1 cellular context compared by ENCODE assay signal in the genomic region with DNA sequence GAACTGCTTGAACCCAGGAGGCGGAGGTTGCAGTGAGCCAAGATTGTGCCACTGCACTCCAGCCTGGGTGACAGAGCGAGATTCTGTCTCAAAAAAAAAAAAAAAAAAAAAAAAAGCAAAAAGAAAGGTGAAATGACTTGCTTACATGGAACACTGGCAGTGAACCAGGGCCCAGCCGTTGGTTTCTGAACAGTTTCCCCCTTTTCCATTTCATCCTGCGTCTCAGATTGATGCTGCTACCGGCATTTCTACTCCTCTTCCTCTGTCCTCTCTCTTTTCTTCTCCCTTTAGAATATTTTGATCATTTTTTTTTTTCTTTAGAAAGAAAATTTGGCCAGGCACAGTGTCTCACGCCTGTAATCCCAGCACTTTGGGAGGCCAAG. TPM values are rescaled to one million over a fixed set of nuclear protein-coding genes. Genes with fewer than 3 reads are reported as not detected.
"Had no signal": no experiment of that assay in that cellular context is flagged by ENCODE, and none has a peak within 500 bp of the region (broad histone marks: within the 10 kb centered on the region; RNA-seq: fewer than 3 reads in every experiment).

No MANE protein-coding gene starts in this region.

RNA-seq across cellular contexts. Expression of gene AIF1L, which starts 19.0 kb away (rescaled TPM):
- polyA plus RNA-seq: immature natural killer cell had no signal
